In genomic region chr6:7557652-7558051, GRCh38 we compare ENCODE assay signal across 16 cellular contexts. TPM values are rescaled to one million over a fixed set of nuclear protein-coding genes. Genes with fewer than 3 reads are reported as not detected.
DNase-seq lines count a peak whose midpoint lies in the region; ATAC-seq and TF ChIP-seq lines count a peak whose summit lies in the region.
"Had no signal": no experiment of that assay in that cellular context is flagged by ENCODE, and none has a peak within 500 bp of the region (broad histone marks: within the 10 kb centered on the region; RNA-seq: fewer than 3 reads in every experiment).

No MANE protein-coding gene starts in this region.

- no peak overlapping the region for H3K4me3 ChIP-seq in left ventricle myocardium inferior
- no peak overlapping the region for H3K4me3 ChIP-seq in right cardiac atrium (ENCODE audit: low read length)
- no peak overlapping the region for H3K4me3 ChIP-seq in RWPE2 (ENCODE audit: severe bottlenecking)
- no peak overlapping the region for H3K4me3 ChIP-seq in hepatocyte
- H3K4me3 ChIP-seq: BLaER1 treated with 17β-estradiol and CSF1 and Interleukin-3, amounts not matched to agents 10 nM and 100 nM; GM12878 had no signal

- H4K20me1 ChIP-seq in hepatocyte (ENCODE audit: insufficient read depth, poor library complexity, severe bottlenecking) = no peaks in the 10 kb centered on the region
- H4K20me1 ChIP-seq: BLaER1 treated with 17β-estradiol and CSF1 and Interleukin-3, amounts not matched to agents 10 nM and 100 nM had no signal

- H3K27me3 ChIP-seq in left ventricle myocardium inferior (ENCODE audit: low read depth) = peaks cover 12% of the 10 kb centered on the region
- H3K27me3 ChIP-seq in right cardiac atrium (ENCODE audit: control insufficient read depth, insufficient read depth) = no peaks in the 10 kb centered on the region
- no peaks in the 10 kb centered on the region for H3K27me3 ChIP-seq in RWPE2 (ENCODE audit: insufficient read depth, poor library complexity, severe bottlenecking)
- H3K27me3 ChIP-seq in hepatocyte = no peaks in the 10 kb centered on the region
- H3K27me3 ChIP-seq: BLaER1 treated with 17β-estradiol and CSF1 and Interleukin-3, amounts not matched to agents 10 nM and 100 nM had no signal

- no peak for DNase-seq in left ventricle myocardium inferior
- no peak for DNase-seq in right cardiac atrium
- no peak for DNase-seq in RWPE2 (ENCODE audit: low spot score)
- DNase-seq in hepatocyte (ENCODE audit: low spot score) = no peak
- no peak for DNase-seq in NCI-H2029 treated with DMSO at 0.1 percent for 48 hours (lab: John Stamatoyannopoulos, UW)
- DNase-seq in RKO (ENCODE audit: low spot score) = no peak
- DNase-seq: ACHN; CD4-positive, alpha-beta T cell; DMS79; GOT3; H9 had no signal

- intact Hi-C loops in left ventricle myocardium inferior (cut with micrococcal nuclease) = no loop called here
- intact Hi-C loops in right cardiac atrium (cut with DNase I) = no loop called here

- TF ChIP-seq CTCF in left ventricle myocardium inferior (IDR thresholded peaks at IDR 0.05; ENCODE audit: borderline replicate concordance) (no peak), RWPE2 (IDR thresholded peaks at IDR 0.05; ENCODE audit: poor library complexity, severe bottlenecking) (no peak), hepatocyte (IDR thresholded peaks at IDR 0.05; ENCODE audit: poor library complexity) (no peak)

- H3K27ac ChIP-seq in left ventricle myocardium inferior (replicated peaks) = peak overlapping the region; percentile 60
- no peak overlapping the region for H3K27ac ChIP-seq in right cardiac atrium (ENCODE audit: low read length)
- H3K27ac ChIP-seq in RWPE2 (ENCODE audit: poor library complexity, severe bottlenecking) = peak overlapping the region; percentile 65
- H3K27ac ChIP-seq in hepatocyte = peak overlapping the region; percentile 1
- H3K27ac ChIP-seq: 22Rv1; BLaER1 treated with 17β-estradiol and CSF1 and Interleukin-3, amounts not matched to agents 10 nM and 100 nM had no signal

- H3K79me2 ChIP-seq in hepatocyte = peaks cover 51% of the 10 kb centered on the region

- WGBS in right cardiac atrium = 88% methylated on average over 2 of the region's 2 CpGs
- WGBS in hepatocyte (ENCODE audit: low lambda C conversion rate, missing lambda C conversion rate) = 88% methylated on average over 2 of the region's 2 CpGs

- H2AFZ ChIP-seq in hepatocyte = no peak overlapping the region

- no peaks in the 10 kb centered on the region for H3K9me2 ChIP-seq in hepatocyte (replicated peaks; ENCODE audit: insufficient read depth)

- H3K36me3 ChIP-seq in left ventricle myocardium inferior (peaks cover 14% of the 10 kb centered on the region), RWPE2 (ENCODE audit: low read depth) (peaks cover 94% of the 10 kb centered on the region), hepatocyte (replicated peaks; ENCODE audit: insufficient read depth, low read depth) (no peaks in the 10 kb centered on the region)
- H3K36me3 ChIP-seq: BLaER1 treated with 17β-estradiol and CSF1 and Interleukin-3, amounts not matched to agents 10 nM and 100 nM had no signal

- ATAC-seq in right cardiac atrium (no peak), RWPE2 (ENCODE audit: low read depth) (no peak), HG03439 (IDR thresholded peaks at IDR 0.05; ENCODE audit: unreplicated experiment) (no peak), HG03469 (IDR thresholded peaks at IDR 0.05; ENCODE audit: unreplicated experiment) (no peak)
- ATAC-seq: GM12878 had no signal

- no peak overlapping the region for H3K4me2 ChIP-seq in hepatocyte
- H3K4me2 ChIP-seq: BLaER1 treated with 17β-estradiol and CSF1 and Interleukin-3, amounts not matched to agents 10 nM and 100 nM had no signal

- H3K4me1 ChIP-seq in left ventricle myocardium inferior = peaks cover 59% of the 10 kb centered on the region
- H3K4me1 ChIP-seq in right cardiac atrium (ENCODE audit: control insufficient read depth, insufficient read depth, low read length) = peaks cover 5% of the 10 kb centered on the region
- H3K4me1 ChIP-seq in RWPE2 (ENCODE audit: insufficient read depth, poor library complexity, severe bottlenecking) = peaks cover 54% of the 10 kb centered on the region
- H3K4me1 ChIP-seq in hepatocyte (ENCODE audit: insufficient read depth) = peaks cover 9% of the 10 kb centered on the region
- H3K4me1 ChIP-seq: BLaER1 treated with 17β-estradiol and CSF1 and Interleukin-3, amounts not matched to agents 10 nM and 100 nM had no signal

- no peaks in the 10 kb centered on the region for H3K9me3 ChIP-seq in left ventricle myocardium inferior (replicated peaks)
- H3K9me3 ChIP-seq in right cardiac atrium (ENCODE audit: control insufficient read depth, low read length) = no peaks in the 10 kb centered on the region
- H3K9me3 ChIP-seq in RWPE2 (ENCODE audit: severe bottlenecking) = no peaks in the 10 kb centered on the region
- no peaks in the 10 kb centered on the region for H3K9me3 ChIP-seq in hepatocyte (ENCODE audit: low read depth)
- H3K9me3 ChIP-seq: BLaER1 treated with 17β-estradiol and CSF1 and Interleukin-3, amounts not matched to agents 10 nM and 100 nM had no signal

RNA-seq across cellular contexts. Expression of gene DSP, which starts 16.2 kb away (rescaled TPM):
- total RNA-seq in left ventricle myocardium inferior (322 TPM), right cardiac atrium (100 to 1,000 TPM; 239 to 311 (median 248) TPM), hepatocyte (123 and 156 TPM in 2 replicates)
- polyA plus RNA-seq in right cardiac atrium (94.7 TPM), hepatocyte (73.7 and 78.1 TPM in 2 replicates)

RNA-seq across cellular contexts. Expression of gene SNRNP48, which starts 32.3 kb away (rescaled TPM):
- total RNA-seq in left ventricle myocardium inferior = 13.8 TPM
- total RNA-seq in right cardiac atrium = 10 to 100 TPM; 11.0 to 17.6 (median 14.8) TPM
- polyA plus RNA-seq in right cardiac atrium = 10.7 TPM
- 14.6 and 15.3 TPM in 2 replicates for total RNA-seq in hepatocyte
- polyA plus RNA-seq in hepatocyte = 4.0 and 7.6 TPM in 2 replicates
